Comparison of ENCODE assay signal across 19 cellular contexts in the genomic region with DNA sequence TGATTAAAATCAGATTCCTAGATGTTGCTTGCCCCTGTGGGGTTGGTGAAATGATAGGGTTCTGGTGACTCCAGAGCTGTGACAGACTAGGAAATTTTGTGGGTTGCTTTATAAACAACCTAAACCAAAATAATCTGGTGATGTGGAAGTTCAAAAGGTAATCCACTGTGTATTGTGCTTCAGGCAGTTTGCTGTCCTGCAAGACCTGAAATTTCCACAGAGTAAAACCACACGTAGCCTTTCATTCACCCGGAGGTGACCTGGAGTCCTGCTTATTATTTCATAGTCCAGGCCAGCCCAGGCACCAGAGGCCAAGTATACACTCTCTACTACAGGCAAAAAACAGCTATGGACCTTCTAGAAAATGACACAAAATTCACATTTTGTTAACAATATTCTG.
"Had no signal": no experiment of that assay in that cellular context is flagged by ENCODE, and none has a peak within 500 bp of the region (broad histone marks: within the 10 kb centered on the region; RNA-seq: fewer than 3 reads in every experiment).

No MANE protein-coding gene starts in this region.

- H3K27me3 Mint-ChIP-seq: activated B cell treated with CpG ODN at 0.5 μM for 24 hours; activated CD8-positive, alpha-beta T cell treated with anti-CD3 and anti-CD28 coated beads for 36 hours; memory B cell; progenitor cell of endocrine pancreas had no signal

- H3K36me3 Mint-ChIP-seq: activated naive CD8-positive, alpha-beta T cell; natural killer cell had no signal

- H3K9me3 Mint-ChIP-seq: activated B cell treated with CpG ODN at 0.5 μM for 24 hours; activated CD8-positive, alpha-beta T cell treated with anti-CD3 and anti-CD28 coated beads for 36 hours; effector memory CD8-positive, alpha-beta T cell; memory B cell; natural killer cell had no signal

- H3K4me3 Mint-ChIP-seq: activated B cell treated with CpG ODN at 0.5 μM for 24 hours; activated CD8-positive, alpha-beta T cell treated with anti-CD3 and anti-CD28 coated beads for 36 hours; activated naive CD8-positive, alpha-beta T cell; effector memory CD8-positive, alpha-beta T cell; memory B cell; natural killer cell had no signal

- DNase-seq: activated B cell treated with CpG ODN at 0.5 μM for 24 hours; activated CD4-positive, alpha-beta T cell treated with anti-CD3 and anti-CD28 coated beads for 48 hours; activated CD8-positive, alpha-beta memory T cell treated with anti-CD3 and anti-CD28 coated beads, Interleukin-2, amount 50 U/mL, for 4 hours; activated CD8-positive, alpha-beta T cell treated with anti-CD3 and anti-CD28 coated beads for 36 hours; activated effector memory CD4-positive, alpha-beta T cell treated with anti-CD3 and anti-CD28 coated beads, Interleukin-2, amount 50 U/mL, for 16 hours; activated T-cell treated with anti-CD3 and anti-CD28 coated beads, Interleukin-2, amount 50 U/mL, for 48 hours; dermis blood vessel endothelial cell; effector memory CD8-positive, alpha-beta T cell; heart right ventricle; natural killer cell; right cardiac atrium; small intestine; stimulated activated naive CD8-positive, alpha-beta T cell treated with anti-CD3 and anti-CD28 coated beads, Interleukin-15, Interleukin-2, amounts not matched to agents 100 U/mL and 50 U/mL, for 24 hours; T-helper 2 cell; trophoblast cell had no signal

- H3K4me1 Mint-ChIP-seq: activated B cell treated with CpG ODN at 0.5 μM for 24 hours, memory B cell, natural killer cell had no signal

- H3K27ac Mint-ChIP-seq: activated B cell treated with CpG ODN at 0.5 μM for 24 hours; activated CD8-positive, alpha-beta T cell treated with anti-CD3 and anti-CD28 coated beads for 36 hours; activated naive CD8-positive, alpha-beta T cell; effector memory CD8-positive, alpha-beta T cell; memory B cell; natural killer cell; progenitor cell of endocrine pancreas had no signal

- ATAC-seq: activated CD8-positive, alpha-beta T cell treated with anti-CD3 and anti-CD28 coated beads for 36 hours; effector memory CD8-positive, alpha-beta T cell; gastroesophageal sphincter; heart right ventricle; natural killer cell; stimulated activated naive CD8-positive, alpha-beta T cell treated with anti-CD3 and anti-CD28 coated beads, Interleukin-15, Interleukin-2, amounts not matched to agents 100 U/mL and 50 U/mL, for 24 hours had no signal
